17 cellular contexts compared by ENCODE assay signal in the genomic region with DNA sequence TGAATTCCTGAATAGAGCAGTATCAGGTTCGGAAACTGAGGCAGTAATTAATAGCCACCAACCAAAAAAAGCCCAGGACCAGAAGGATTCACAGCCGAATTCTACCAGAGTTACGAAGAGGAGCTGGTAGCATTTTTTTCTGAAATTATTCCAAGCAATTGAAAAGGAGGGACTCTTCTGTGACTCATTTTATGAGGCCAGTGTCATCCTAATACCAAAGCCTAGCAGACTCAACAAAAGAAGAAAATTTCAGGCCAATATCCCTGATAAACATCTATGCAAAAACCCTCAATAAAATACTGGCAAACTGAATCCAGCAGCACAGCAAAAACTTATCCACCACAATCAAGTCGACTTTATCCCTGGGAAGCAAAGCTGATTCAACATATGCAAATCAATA.
A peak's percentile ranks its signal among the peaks of the same experiment; 100 is the strongest.
DNase-seq lines count a peak whose midpoint lies in the region; ATAC-seq and TF ChIP-seq lines count a peak whose summit lies in the region.
"Had no signal": no experiment of that assay in that cellular context is flagged by ENCODE, and none has a peak within 500 bp of the region (broad histone marks: within the 10 kb centered on the region; RNA-seq: fewer than 3 reads in every experiment).

No MANE protein-coding gene starts in this region.

- H3K27ac ChIP-seq in PC-3 (ENCODE audit: low read length) = no peak overlapping the region
- H3K27ac ChIP-seq: 22Rv1, BLaER1, C4-2B had no signal

- TF ChIP-seq CTCF in PC-3 (conservative IDR thresholded peaks at IDR 0.05; ENCODE audit: low read depth, low read length) = no peak

- ATAC-seq in PC-3 = peak; percentile 55
- ATAC-seq in GM18870 (IDR thresholded peaks at IDR 0.05; ENCODE audit: unreplicated experiment) = no peak
- ATAC-seq: CD8-positive, alpha-beta T cell had no signal

- H3F3A ChIP-seq in PC-3 (ENCODE audit: low read length, unreplicated experiment) = no peaks in the 10 kb centered on the region

- H3K9ac ChIP-seq in PC-3 (ENCODE audit: low read length) = no peak overlapping the region
- H3K9ac ChIP-seq: BLaER1 had no signal

- no peaks in the 10 kb centered on the region for H3K36me3 ChIP-seq in PC-3 (ENCODE audit: low read depth, low read length)
- H3K36me3 ChIP-seq: BLaER1, HAP-1 had no signal

- intact Hi-C loops in PC-3 (cut with micrococcal nuclease) = no loop called here

- H3K4me3 ChIP-seq in PC-3 (ENCODE audit: low read length) = no peak overlapping the region
- H3K4me3 ChIP-seq: BLaER1, HAP-1 had no signal

- POLR2A ChIA-PET in PC-3 (lab: Charles Lee; ENCODE audit: unreplicated experiment) = no interaction called here

- H3K4me2 ChIP-seq in PC-3 (ENCODE audit: low read length) = no peak overlapping the region; the same call in 1 of the 2 replicates
- H3K4me2 ChIP-seq: BLaER1 had no signal

- H4K20me1 ChIP-seq in PC-3 (ENCODE audit: low read length) = no peaks in the 10 kb centered on the region
- H4K20me1 ChIP-seq: BLaER1 had no signal

- no peaks in the 10 kb centered on the region; the same call in 1 of the 2 replicates for H3K4me1 ChIP-seq in PC-3 (ENCODE audit: insufficient read depth, low read length)
- H3K4me1 ChIP-seq: BLaER1, Caco-2, HAP-1 had no signal

- H2AFZ ChIP-seq in PC-3 (ENCODE audit: low read length) = no peak overlapping the region

- DNase-seq in EH (ENCODE audit: low read depth) = peak; percentile 54
- peak; percentile 61 for DNase-seq in M059J (ENCODE audit: low read depth)
- peak; percentile 58 for DNase-seq in PC-3
- no peak for DNase-seq in cerebellar cortex (ENCODE audit: low spot score)
- DNase-seq in HPDE6-E6E7 (ENCODE audit: extremely low spot score) = no peak
- DNase-seq: Caco-2; CD4-positive, CD25-positive, alpha-beta regulatory T cell; CD8-positive, alpha-beta T cell; DMS153; DND-41; GF-D8; GOT3 had no signal

- H3K27me3 ChIP-seq in PC-3 (ENCODE audit: low read length) = no peaks in the 10 kb centered on the region
- H3K27me3 ChIP-seq: BLaER1 had no signal

- H3K9me3 ChIP-seq in PC-3 (ENCODE audit: low read length) = no peaks in the 10 kb centered on the region
- H3K9me3 ChIP-seq: BLaER1, Caco-2, HAP-1 had no signal

- no TSS peak for BruUV-seq in PC-3 (replicated peaks; lab: Mats Ljungman, UMichigan)

- H3K9me2 ChIP-seq in PC-3 (replicated peaks; ENCODE audit: low read length) = no peaks in the 10 kb centered on the region

- CTCF ChIA-PET in PC-3 (lab: Charles Lee) = no interaction called here

- no peaks in the 10 kb centered on the region for H3K79me2 ChIP-seq in PC-3 (ENCODE audit: low read length)

Comparison
In these comparisons a context has a peak if more than half of its experiments do, and no peak if none do; other contexts are left out.
1. DNase-seq: peak in EH (single experiment), M059J (single experiment) and PC-3 (single experiment); none in cerebellar cortex (single experiment) and HPDE6-E6E7 (single experiment).